ENCODE assay signal across 8 cellular contexts in genomic region chr4:15162465-15163283, GRCh38.
DNase-seq lines count a peak whose midpoint lies in the region; ATAC-seq lines count a peak whose summit lies in the region.

No MANE protein-coding gene starts in this region.

- peak; percentile 74 for ATAC-seq in HG02798 (IDR thresholded peaks at IDR 0.05; ENCODE audit: poor library complexity, unreplicated experiment)
- ATAC-seq in activated naive CD8-positive, alpha-beta T cell treated with anti-CD3 and anti-CD28 coated beads, Interleukin-2, amount 50 U/mL, for 24 hours = no peak
- ATAC-seq in stimulated activated naive CD8-positive, alpha-beta T cell treated with anti-CD3 and anti-CD28 coated beads, Interleukin-15, amount 100 ng/mL, for 72 hours = no peak

- peaks cover 5% of the 10 kb centered on the region for H3K9me3 Mint-ChIP-seq in activated naive CD8-positive, alpha-beta T cell treated with anti-CD3 and anti-CD28 coated beads, Interleukin-2, amount 50 U/mL, for 24 hours
- H3K9me3 Mint-ChIP-seq in activated CD4-positive, alpha-beta T cell treated with anti-CD3 and anti-CD28 coated beads, Interleukin-2, amount 10 ng/mL, durations not matched to agents 7 days and 5 days = no peaks in the 10 kb centered on the region
- peaks cover 0 to 2% of the 10 kb centered on the region in 2 donors for H3K9me3 Mint-ChIP-seq in stimulated activated naive CD8-positive, alpha-beta T cell treated with anti-CD3 and anti-CD28 coated beads, Interleukin-15, amount 100 ng/mL, for 72 hours

- no peaks in the 10 kb centered on the region for H3K4me1 Mint-ChIP-seq in activated naive CD8-positive, alpha-beta T cell treated with anti-CD3 and anti-CD28 coated beads, Interleukin-2, amount 50 U/mL, for 24 hours
- H3K4me1 Mint-ChIP-seq in activated CD4-positive, alpha-beta T cell treated with anti-CD3 and anti-CD28 coated beads, Interleukin-2, amount 10 ng/mL, durations not matched to agents 7 days and 5 days = no peaks in the 10 kb centered on the region
- H3K4me1 Mint-ChIP-seq in stimulated activated naive CD8-positive, alpha-beta T cell treated with anti-CD3 and anti-CD28 coated beads, Interleukin-15, amount 100 ng/mL, for 72 hours = no peaks in the 10 kb centered on the region

- DNase-seq in DMS53 (lab: John Stamatoyannopoulos, UW) (peak; percentile 68), SK-MEL-5 (ENCODE audit: low read depth, low spot score) (peak; percentile 63), glomerular visceral epithelial cell (ENCODE audit: extremely low spot score) (peak; percentile 43), GOT3 (lab: John Stamatoyannopoulos, UW) (no peak)
- no peak for DNase-seq in activated naive CD8-positive, alpha-beta T cell treated with anti-CD3 and anti-CD28 coated beads, Interleukin-2, amount 50 U/mL, for 24 hours
- DNase-seq in activated CD4-positive, alpha-beta T cell treated with anti-CD3 and anti-CD28 coated beads, Interleukin-2, amount 10 ng/mL, durations not matched to agents 7 days and 5 days = no peak
- DNase-seq in stimulated activated naive CD8-positive, alpha-beta T cell treated with anti-CD3 and anti-CD28 coated beads, Interleukin-15, amount 100 ng/mL, for 72 hours = no peak

- CTCF ChIA-PET in activated CD4-positive, alpha-beta T cell treated with anti-CD3 and anti-CD28 coated beads, Interleukin-2, amount 10 ng/mL, durations not matched to agents 7 days and 5 days (lab: Charles Lee) = interaction anchor here (0.7 to 1.1 kb wide), 2 partner anchors 14 to 66 kb away, joined by 3 read pairs; no protein-coding TSS in a partner anchor

- peaks cover 16% of the 10 kb centered on the region for H3K27me3 Mint-ChIP-seq in activated naive CD8-positive, alpha-beta T cell treated with anti-CD3 and anti-CD28 coated beads, Interleukin-2, amount 50 U/mL, for 24 hours
- H3K27me3 Mint-ChIP-seq in activated CD4-positive, alpha-beta T cell treated with anti-CD3 and anti-CD28 coated beads, Interleukin-2, amount 10 ng/mL, durations not matched to agents 7 days and 5 days = peaks cover 16% of the 10 kb centered on the region
- H3K27me3 Mint-ChIP-seq in stimulated activated naive CD8-positive, alpha-beta T cell treated with anti-CD3 and anti-CD28 coated beads, Interleukin-15, amount 100 ng/mL, for 72 hours = peaks cover 16% of the 10 kb centered on the region

- POLR2A ChIA-PET in activated CD4-positive, alpha-beta T cell treated with anti-CD3 and anti-CD28 coated beads, Interleukin-2, amount 10 ng/mL, durations not matched to agents 7 days and 5 days (lab: Charles Lee) = no interaction called here

- no peak overlapping the region for H3K27ac Mint-ChIP-seq in activated naive CD8-positive, alpha-beta T cell treated with anti-CD3 and anti-CD28 coated beads, Interleukin-2, amount 50 U/mL, for 24 hours
- H3K27ac Mint-ChIP-seq in activated CD4-positive, alpha-beta T cell treated with anti-CD3 and anti-CD28 coated beads, Interleukin-2, amount 10 ng/mL, durations not matched to agents 7 days and 5 days = no peak overlapping the region
- H3K27ac Mint-ChIP-seq in stimulated activated naive CD8-positive, alpha-beta T cell treated with anti-CD3 and anti-CD28 coated beads, Interleukin-15, amount 100 ng/mL, for 72 hours = no peak overlapping the region

- no peaks in the 10 kb centered on the region for H3K36me3 Mint-ChIP-seq in activated naive CD8-positive, alpha-beta T cell treated with anti-CD3 and anti-CD28 coated beads, Interleukin-2, amount 50 U/mL, for 24 hours (ENCODE audit: low read depth)
- no peaks in the 10 kb centered on the region for H3K36me3 Mint-ChIP-seq in activated CD4-positive, alpha-beta T cell treated with anti-CD3 and anti-CD28 coated beads, Interleukin-2, amount 10 ng/mL, durations not matched to agents 7 days and 5 days (ENCODE audit: low read depth)

- in situ Hi-C loops in SK-MEL-5 (cut with HindIII; ENCODE audit: low pct_unique_long_range_greater_than_20kb, low sequenced_read_pairs) = no loop called here

- no peak overlapping the region for H3K4me3 Mint-ChIP-seq in activated naive CD8-positive, alpha-beta T cell treated with anti-CD3 and anti-CD28 coated beads, Interleukin-2, amount 50 U/mL, for 24 hours
- no peak overlapping the region for H3K4me3 Mint-ChIP-seq in activated CD4-positive, alpha-beta T cell treated with anti-CD3 and anti-CD28 coated beads, Interleukin-2, amount 10 ng/mL, durations not matched to agents 7 days and 5 days
- no peak overlapping the region for H3K4me3 Mint-ChIP-seq in stimulated activated naive CD8-positive, alpha-beta T cell treated with anti-CD3 and anti-CD28 coated beads, Interleukin-15, amount 100 ng/mL, for 72 hours

Comparison
In these comparisons a context has a peak if more than half of its experiments do, and no peak if none do; other contexts are left out.
1. DNase-seq: peak in DMS53 (single experiment), SK-MEL-5 (single experiment) and glomerular visceral epithelial cell (single experiment); none in activated naive CD8-positive, alpha-beta T cell treated with anti-CD3 and anti-CD28 coated beads, Interleukin-2, amount 50 U/mL, for 24 hours (single experiment), GOT3 (single experiment), activated CD4-positive, alpha-beta T cell treated with anti-CD3 and anti-CD28 coated beads, Interleukin-2, amount 10 ng/mL, durations not matched to agents 7 days and 5 days (single experiment) and stimulated activated naive CD8-positive, alpha-beta T cell treated with anti-CD3 and anti-CD28 coated beads, Interleukin-15, amount 100 ng/mL, for 72 hours (0 of 2).